In the genomic region with DNA sequence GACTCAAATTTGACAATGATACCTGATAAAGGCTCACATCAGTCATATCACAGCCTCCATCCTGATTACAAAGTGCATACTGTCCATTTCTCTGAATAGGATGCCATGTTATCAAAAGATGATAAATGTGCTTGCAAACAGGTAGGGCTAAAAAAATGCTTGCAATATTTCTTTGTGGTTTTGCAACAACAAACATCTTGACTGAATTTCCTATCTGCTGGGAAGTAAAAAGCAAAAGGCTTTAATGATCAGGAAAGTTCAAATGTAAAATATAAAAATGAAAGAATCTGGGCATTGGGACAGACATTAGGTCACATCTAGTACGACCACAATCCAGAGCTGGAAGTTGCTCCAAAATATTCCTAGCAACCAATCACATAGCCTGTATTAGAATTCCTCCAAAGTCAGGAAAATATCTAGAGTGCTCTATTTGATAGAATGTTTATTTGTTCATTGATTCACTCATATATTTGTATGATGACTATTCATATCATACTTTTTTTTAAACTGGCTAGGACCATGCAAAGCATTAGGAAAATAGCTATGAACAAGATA, we compare ENCODE assay signal across 28 cellular contexts.
"Had no signal": no experiment of that assay in that cellular context is flagged by ENCODE, and none has a peak within 500 bp of the region (broad histone marks: within the 10 kb centered on the region; RNA-seq: fewer than 3 reads in every experiment).

No MANE protein-coding gene starts in this region.

- H3K27me3 ChIP-seq: brain microvascular endothelial cell, gastroesophageal sphincter, neutrophil, ovary, sigmoid colon, stomach, tibial artery, upper lobe of right lung had no signal

- H3K4me1 ChIP-seq: gastroesophageal sphincter, sigmoid colon, stomach, upper lobe of right lung had no signal

- H3K4me3 ChIP-seq: gastroesophageal sphincter, ovary, sigmoid colon, stomach, tibial artery, upper lobe of right lung had no signal

- DNase-seq: activated CD4-positive, alpha-beta T cell treated with anti-CD3 and anti-CD28 coated beads for 36 hours; activated CD4-positive, CD25-positive, alpha-beta regulatory T cell; activated CD8-positive, alpha-beta memory T cell treated with anti-CD3 and anti-CD28 coated beads, Interleukin-2, amount 10 ng/mL, durations not matched to agents 7 days and 5 days; activated CD8-positive, alpha-beta T cell treated with anti-CD3 and anti-CD28 coated beads, Interleukin-2, amount 10 ng/mL, durations not matched to agents 7 days and 5 days; activated naive CD4-positive, alpha-beta T cell; activated T-cell treated with anti-CD3 and anti-CD28 coated beads, Interleukin-2, amount 50 U/mL, for 72 hours; anterior cingulate cortex; brain microvascular endothelial cell; cortex of kidney; head of caudate nucleus; hypothalamus; immature natural killer cell; kidney; left colon; naive B cell; nephron progenitor cell; ovary; sigmoid colon; small intestine; stimulated activated CD4-positive, alpha-beta T cell treated with anti-CD3 and anti-CD28 coated beads, Interleukin-4, amount 100 ng/mL, for 4 hours; stimulated activated CD8-positive, alpha-beta memory T cell treated with anti-CD3 and anti-CD28 coated beads, Interleukin-4, amount 100 ng/mL, for 48 hours; stomach; tibial artery; upper lobe of right lung had no signal

- H3K27ac ChIP-seq: brain microvascular endothelial cell, gastroesophageal sphincter, neutrophil, ovary, sigmoid colon, stomach, tibial artery, upper lobe of right lung had no signal

- ATAC-seq: activated CD4-positive, alpha-beta T cell treated with anti-CD3 and anti-CD28 coated beads for 36 hours; activated CD8-positive, alpha-beta memory T cell treated with anti-CD3 and anti-CD28 coated beads, Interleukin-2, amount 10 ng/mL, durations not matched to agents 7 days and 5 days; activated CD8-positive, alpha-beta T cell treated with anti-CD3 and anti-CD28 coated beads, Interleukin-2, amount 10 ng/mL, durations not matched to agents 7 days and 5 days; activated naive CD4-positive, alpha-beta T cell treated with anti-CD3 and anti-CD28 coated beads, Interleukin-2, amount 50 U/mL, for 72 hours; activated T-cell treated with anti-CD3 and anti-CD28 coated beads, Interleukin-2, amount 50 U/mL, for 72 hours; gastroesophageal sphincter; left colon; stimulated activated memory B cell treated with anti-CD40 and anti-IgM and Interleukin-4, amounts not matched to agents 10 μg/mL and 1 μg/mL and 100 μg/mL, for 72 hours; upper lobe of right lung had no signal

- H3K36me3 ChIP-seq: brain microvascular endothelial cell, gastroesophageal sphincter, neutrophil, ovary, sigmoid colon, stomach, tibial artery, upper lobe of right lung had no signal

- H3K9me3 ChIP-seq: gastroesophageal sphincter, neutrophil, ovary, sigmoid colon, stomach, tibial artery, upper lobe of right lung had no signal
